23 cellular contexts compared by ENCODE assay signal in genomic region chr9:520315-520714, GRCh38.
"Had no signal": no experiment of that assay in that cellular context is flagged by ENCODE, and none has a peak within 500 bp of the region (broad histone marks: within the 10 kb centered on the region; RNA-seq: fewer than 3 reads in every experiment).

No MANE protein-coding gene starts in this region.

- H3K4me1 ChIP-seq: parathyroid adenoma had no signal

- H3K27ac ChIP-seq: coronary artery, esophagus muscularis mucosa, gastrocnemius medialis, parathyroid adenoma, sigmoid colon, stomach, suprapubic skin had no signal

- H3K4me2 ChIP-seq: smooth muscle cell had no signal

- H3K9me3 ChIP-seq: esophagus muscularis mucosa, gastrocnemius medialis, sigmoid colon, stomach, suprapubic skin, uterus had no signal

- H3K9ac ChIP-seq: parathyroid adenoma had no signal

- H3K79me2 ChIP-seq: parathyroid adenoma had no signal

- H3K4me3 ChIP-seq: coronary artery, esophagus muscularis mucosa, gastrocnemius medialis, sigmoid colon, smooth muscle cell, stomach, suprapubic skin, tibial nerve, uterus had no signal

- H2AFZ ChIP-seq: parathyroid adenoma had no signal

- H3K36me3 ChIP-seq: esophagus muscularis mucosa, gastrocnemius medialis, sigmoid colon, stomach, suprapubic skin, tibial nerve, uterus had no signal

- DNase-seq: activated CD4-positive, alpha-beta T cell treated with anti-CD3 and anti-CD28 coated beads for 1 hour; activated CD4-positive, alpha-beta T cell treated with anti-CD3 and anti-CD28 coated beads, Interleukin-2, amount 50 U/mL, for 1 hour; activated naive CD4-positive, alpha-beta T cell; activated naive CD8-positive, alpha-beta T cell treated with anti-CD3 and anti-CD28 coated beads, Interleukin-2, amount 10 ng/mL, durations not matched to agents 7 days and 5 days; activated T-cell treated with anti-CD3 and anti-CD28 coated beads, Interleukin-2, amount 50 U/mL, for 24 hours; amniotic stem cell; cerebellar nuclear complex; gastrocnemius medialis; head of caudate nucleus; hypothalamus; nucleus accumbens; sigmoid colon; stimulated activated CD4-positive, alpha-beta T cell treated with anti-CD3 and anti-CD28 coated beads, Interleukin-15, amount 100 ng/mL, for 24 hours; stomach; T-helper 9 cell; uterus had no signal

- H3K27me3 ChIP-seq: esophagus muscularis mucosa, gastrocnemius medialis, sigmoid colon, stomach, suprapubic skin, tibial nerve, uterus had no signal

- ATAC-seq: gastrocnemius medialis; stimulated activated memory B cell treated with anti-CD40 and anti-IgM and Interleukin-4, amounts not matched to agents 10 μg/mL and 1 μg/mL and 100 μg/mL, for 72 hours had no signal
